ENCODE assay signal across 1 cellular context in the genomic region with DNA sequence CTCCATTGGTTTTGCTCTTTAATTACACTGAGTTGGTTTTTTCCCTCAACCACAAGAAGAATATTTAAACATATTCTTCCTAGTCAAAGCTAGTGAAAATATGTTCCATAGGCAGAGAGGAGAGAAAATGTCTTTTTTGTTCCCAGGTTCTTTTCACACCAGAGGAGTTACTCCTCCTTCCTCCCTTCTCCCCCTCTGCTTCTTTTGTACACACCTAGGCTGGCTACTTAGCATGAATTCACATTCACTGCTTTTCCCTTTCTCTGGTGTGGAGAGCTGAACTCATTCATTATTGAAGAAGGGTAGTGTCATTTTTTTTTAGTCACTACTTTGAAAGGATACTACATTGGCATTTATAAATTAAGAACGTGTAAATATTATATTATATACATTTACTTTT.
TF ChIP-seq lines count a peak whose summit lies in the region.

No MANE protein-coding gene starts in this region.

TF ChIP-seq in H1, 55 proteins besides CTCF, POLR2A, EP300 and RAD21:
- TF ChIP-seq CHD2 (IDR thresholded peaks at IDR 0.05; ENCODE audit: low read length): no peak
- no peak for TF ChIP-seq HDAC2 (IDR thresholded peaks at IDR 0.05; ENCODE audit: borderline replicate concordance in 1 of 2, low read depth in 2 of 2, low read length in 2 of 2)
- no peak for TF ChIP-seq CHD7 (IDR thresholded peaks at IDR 0.05; ENCODE audit: insufficient replicate concordance, low read length)
